In the genomic region with DNA sequence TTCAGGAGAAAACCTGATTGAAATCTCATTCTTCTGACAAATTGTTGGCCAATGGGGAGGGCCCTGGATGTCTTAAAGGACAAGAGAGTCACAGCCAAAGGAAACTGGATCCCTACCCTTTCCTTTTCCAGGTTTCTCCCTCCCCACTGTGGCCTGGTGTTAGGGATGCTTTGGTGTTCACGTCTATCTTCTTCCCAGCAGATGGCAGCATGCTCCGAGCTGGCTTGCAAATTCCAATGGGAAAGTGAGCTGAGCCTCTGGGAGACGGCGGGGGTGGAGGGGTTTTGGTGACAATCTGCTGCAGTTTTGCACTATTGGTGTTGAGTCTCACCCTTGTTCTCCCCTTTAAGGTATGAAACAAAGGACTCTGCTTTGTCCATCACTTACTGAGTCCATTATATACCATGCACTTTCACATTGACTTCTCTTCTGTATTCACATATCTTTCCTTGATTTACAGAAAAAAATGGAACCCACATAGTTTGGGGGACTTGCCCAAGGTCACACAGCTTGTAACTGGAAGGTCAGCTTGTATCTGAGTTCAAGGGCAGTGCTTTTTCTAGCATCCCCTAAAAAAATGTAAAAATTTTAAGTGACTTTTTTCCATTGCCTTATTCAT, we compare ENCODE assay signal across 9 cellular contexts.
DNase-seq lines count a peak whose midpoint lies in the region; ATAC-seq and TF ChIP-seq lines count a peak whose summit lies in the region.
"Had no signal": no experiment of that assay in that cellular context is flagged by ENCODE, and none has a peak within 500 bp of the region (broad histone marks: within the 10 kb centered on the region; RNA-seq: fewer than 3 reads in every experiment).

No MANE protein-coding gene starts in this region.

- peaks cover 23% of the 10 kb centered on the region for H3K27me3 ChIP-seq in OCI-LY3 (ENCODE audit: low read depth, low read length)

- CTCF ChIA-PET in AG04449 (lab: Yijun Ruan, JAX): interaction anchor here (0.8 to 2.9 kb wide), 30 partner anchors 9 to 493 kb away, joined by 3 to 36 read pairs (median 4); a partner anchor contains a TSS

- TF ChIP-seq CTCF in AG04449 (IDR thresholded peaks at IDR 0.05; ENCODE audit: insufficient read depth, low read length, missing control alignments) (peak; percentile 80), OCI-LY3 (IDR thresholded peaks at IDR 0.05; ENCODE audit: low read depth, low read length) (peak; percentile 70), nephron progenitor cell (IDR thresholded peaks at IDR 0.05) (peak; percentile 55)

- peaks cover 4% of the 10 kb centered on the region for H3K4me1 ChIP-seq in OCI-LY3 (ENCODE audit: low read length)

- no peak for DNase-seq in AG04449 (ENCODE audit: low read depth, low spot score)
- peak; percentile 76 for DNase-seq in HPDE6-E6E7 (ENCODE audit: extremely low spot score)
- peak; percentile 68 for DNase-seq in epidermal melanocyte (ENCODE audit: insufficient read length, low spot score)
- peak; percentile 67 for DNase-seq in nephron progenitor cell
- DNase-seq in activated CD8-positive, alpha-beta memory T cell treated with anti-CD3 and anti-CD28 coated beads, Interleukin-2, amount 50 U/mL, for 4 hours: no peak

- peaks cover 4% of the 10 kb centered on the region for H3K4me1 Mint-ChIP-seq in nephron progenitor cell

- no peak overlapping the region for H3K4me3 Mint-ChIP-seq in nephron progenitor cell
- H3K4me3 Mint-ChIP-seq: activated naive CD8-positive, alpha-beta T cell had no signal

- no peak overlapping the region for H2AFZ ChIP-seq in OCI-LY3 (ENCODE audit: low read depth, low read length)

- H3K4me2 ChIP-seq in OCI-LY3 (ENCODE audit: low read length): no peak overlapping the region; the same call in 1 of the 2 replicates

- POLR2A ChIA-PET in AG04449 (lab: Yijun Ruan, JAX): no interaction called here

- H3K9ac ChIP-seq in OCI-LY3 (ENCODE audit: low read length): no peak overlapping the region

- H3K27me3 Mint-ChIP-seq in nephron progenitor cell (ENCODE audit: low read depth, poor library complexity): peaks cover 39% of the 10 kb centered on the region

- H3K79me2 ChIP-seq in OCI-LY3 (ENCODE audit: low read length): no peaks in the 10 kb centered on the region

- H3K36me3 Mint-ChIP-seq in nephron progenitor cell (ENCODE audit: low read depth): no peaks in the 10 kb centered on the region
- H3K36me3 Mint-ChIP-seq: activated naive CD8-positive, alpha-beta T cell had no signal

- H4K20me1 ChIP-seq in OCI-LY3 (ENCODE audit: insufficient read depth, low read length): no peaks in the 10 kb centered on the region

- no peaks in the 10 kb centered on the region for H3K36me3 ChIP-seq in OCI-LY3 (replicated peaks; ENCODE audit: low read depth, low read length)

- ATAC-seq in HG03025 (IDR thresholded peaks at IDR 0.05; ENCODE audit: low FRiP score, unreplicated experiment) (no peak), HG03139 (IDR thresholded peaks at IDR 0.05; ENCODE audit: unreplicated experiment) (no peak)

- no peaks in the 10 kb centered on the region for H3K9me3 Mint-ChIP-seq in nephron progenitor cell

- H3K27ac ChIP-seq in OCI-LY3 (ENCODE audit: low read length): no peak overlapping the region

- H3K4me3 ChIP-seq in AG04449 (ENCODE audit: low read depth, low read length) (no peak overlapping the region), OCI-LY3 (ENCODE audit: low read length) (no peak overlapping the region)

- no peaks in the 10 kb centered on the region for H3K9me3 ChIP-seq in OCI-LY3 (ENCODE audit: insufficient read depth, low read length)

- no peak overlapping the region for H3K27ac Mint-ChIP-seq in nephron progenitor cell
- H3K27ac Mint-ChIP-seq: activated naive CD8-positive, alpha-beta T cell had no signal

Comparison
In these comparisons a context has a peak if more than half of its experiments do, and no peak if none do; other contexts are left out.
1. DNase-seq: peak in HPDE6-E6E7 (single experiment), epidermal melanocyte (single experiment) and nephron progenitor cell (single experiment); none in AG04449 (single experiment) and activated CD8-positive, alpha-beta memory T cell treated with anti-CD3 and anti-CD28 coated beads, Interleukin-2, amount 50 U/mL, for 4 hours (single experiment).
2. Peak in every context shown above with its lines, with median percentiles within 50 percentile points of each other: CTCF ChIP-seq.